ENCODE assay signal across 16 cellular contexts in the genomic region with DNA sequence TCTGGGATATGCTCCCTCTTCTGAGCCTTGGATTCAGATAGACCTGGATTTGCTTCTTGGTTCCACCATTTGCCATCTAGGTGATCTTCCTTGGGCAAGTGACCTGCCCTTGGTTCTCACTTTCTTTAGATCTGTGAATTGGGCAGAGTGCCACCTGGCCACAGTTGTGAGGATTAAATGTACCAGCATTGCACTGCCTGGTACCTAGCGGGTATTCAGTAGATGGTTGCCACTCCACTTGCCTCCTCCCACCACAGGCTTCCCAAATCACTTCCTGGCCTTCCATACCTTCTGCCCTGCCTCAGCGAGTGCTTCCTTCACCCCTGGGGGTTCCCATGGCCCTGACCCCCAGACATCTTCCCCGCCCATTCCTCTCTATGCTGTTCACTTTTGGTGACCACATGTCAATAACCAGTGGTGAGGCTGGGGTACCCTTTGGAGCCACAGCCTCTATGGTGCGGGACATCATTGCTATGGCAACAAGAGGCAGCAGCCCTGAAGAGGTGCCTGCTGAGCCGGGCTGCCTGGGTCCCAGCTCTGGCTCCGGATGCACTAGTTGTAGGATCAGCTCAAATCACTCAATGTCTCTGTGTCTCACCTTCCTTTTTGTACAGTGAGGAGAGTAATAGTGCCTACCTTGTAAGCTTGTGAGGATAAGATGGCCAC. TPM values are rescaled to one million over a fixed set of nuclear protein-coding genes. Genes with fewer than 3 reads are reported as not detected.
DNase-seq lines count a peak whose midpoint lies in the region; ATAC-seq lines count a peak whose summit lies in the region.
"Had no signal": no experiment of that assay in that cellular context is flagged by ENCODE, and none has a peak within 500 bp of the region (broad histone marks: within the 10 kb centered on the region; RNA-seq: fewer than 3 reads in every experiment).

No MANE protein-coding gene starts in this region.

- DNase-seq in activated CD8-positive, alpha-beta memory T cell treated with anti-CD3 and anti-CD28 coated beads for 24 hours: peak; percentile 64
- DNase-seq in activated CD8-positive, alpha-beta memory T cell treated with anti-CD3 and anti-CD28 coated beads, Interleukin-2, amount 50 U/mL, for 48 hours: no peak
- no peak for DNase-seq in T-helper 2 cell treated with Interferon-gamma antibody and Interleukin-4, amounts not matched to agents 5 μg/mL and 100 μg/mL, for 36 hours (ENCODE audit: low spot score)
- DNase-seq in immature natural killer cell (no peak), NCI-H1694 treated with DMSO at 0.1 percent for 48 hours (lab: John Stamatoyannopoulos, UW) (no peak)
- DNase-seq: activated effector memory CD4-positive, alpha-beta T cell treated with anti-CD3 and anti-CD28 coated beads, Interleukin-2, amount 50 U/mL, for 16 hours; caudate nucleus; erythroblast; NCI-H2029; NCI-H748 treated with DMSO at 0.1 percent for 48 hours; SIG-M5 had no signal

- H3K27ac Mint-ChIP-seq in T-helper 2 cell treated with Interferon-gamma antibody and Interleukin-4, amounts not matched to agents 5 μg/mL and 100 μg/mL, for 36 hours: peak overlapping the region; percentile 99
- peak overlapping the region; percentile 87 to 96 (median 94) for H3K27ac Mint-ChIP-seq in immature natural killer cell
- H3K27ac Mint-ChIP-seq in stimulated activated naive CD8-positive, alpha-beta T cell treated with anti-CD3 and anti-CD28 coated beads, Interleukin-15, Interleukin-2, amounts not matched to agents 100 ng/mL and 50 ng/mL, for 24 hours: peak overlapping the region; percentile 96

- peak overlapping the region; percentile 77 for H3K4me3 Mint-ChIP-seq in T-helper 2 cell treated with Interferon-gamma antibody and Interleukin-4, amounts not matched to agents 5 μg/mL and 100 μg/mL, for 36 hours
- H3K4me3 Mint-ChIP-seq in immature natural killer cell: peak overlapping the region in 1 of 5 donors; percentile 72
- H3K4me3 Mint-ChIP-seq in stimulated activated naive CD8-positive, alpha-beta T cell treated with anti-CD3 and anti-CD28 coated beads, Interleukin-15, Interleukin-2, amounts not matched to agents 100 ng/mL and 50 ng/mL, for 24 hours: peak overlapping the region; percentile 79
- H3K4me3 Mint-ChIP-seq: neural crest cell had no signal

- no peak for ATAC-seq in HG03039 (IDR thresholded peaks at IDR 0.05; ENCODE audit: unreplicated experiment)
- ATAC-seq in HG03565 (IDR thresholded peaks at IDR 0.05; ENCODE audit: unreplicated experiment): no peak
- ATAC-seq: A549 had no signal

- H3K27me3 Mint-ChIP-seq in T-helper 2 cell treated with Interferon-gamma antibody and Interleukin-4, amounts not matched to agents 5 μg/mL and 100 μg/mL, for 36 hours (ENCODE audit: low read depth): no peaks in the 10 kb centered on the region
- H3K27me3 Mint-ChIP-seq in immature natural killer cell (ENCODE audit: low read depth in 3 of 3): peaks cover 0 to 3% (median 3%) of the 10 kb centered on the region in 3 donors
- H3K27me3 Mint-ChIP-seq in stimulated activated naive CD8-positive, alpha-beta T cell treated with anti-CD3 and anti-CD28 coated beads, Interleukin-15, Interleukin-2, amounts not matched to agents 100 ng/mL and 50 ng/mL, for 24 hours: no peaks in the 10 kb centered on the region

- H3K9me3 Mint-ChIP-seq in T-helper 2 cell treated with Interferon-gamma antibody and Interleukin-4, amounts not matched to agents 5 μg/mL and 100 μg/mL, for 36 hours: no peaks in the 10 kb centered on the region
- no peaks in the 10 kb centered on the region for H3K9me3 Mint-ChIP-seq in immature natural killer cell
- H3K9me3 Mint-ChIP-seq in stimulated activated naive CD8-positive, alpha-beta T cell treated with anti-CD3 and anti-CD28 coated beads, Interleukin-15, Interleukin-2, amounts not matched to agents 100 ng/mL and 50 ng/mL, for 24 hours: no peaks in the 10 kb centered on the region
- H3K9me3 Mint-ChIP-seq: neural crest cell had no signal

- peaks cover 11% of the 10 kb centered on the region for H3K36me3 Mint-ChIP-seq in T-helper 2 cell treated with Interferon-gamma antibody and Interleukin-4, amounts not matched to agents 5 μg/mL and 100 μg/mL, for 36 hours (ENCODE audit: low read depth)
- H3K36me3 Mint-ChIP-seq in immature natural killer cell: no peaks in the 10 kb centered on the region
- H3K36me3 Mint-ChIP-seq in stimulated activated naive CD8-positive, alpha-beta T cell treated with anti-CD3 and anti-CD28 coated beads, Interleukin-15, Interleukin-2, amounts not matched to agents 100 ng/mL and 50 ng/mL, for 24 hours (ENCODE audit: low read depth): peaks cover 11% of the 10 kb centered on the region

- peaks cover 73% of the 10 kb centered on the region for H3K4me1 Mint-ChIP-seq in T-helper 2 cell treated with Interferon-gamma antibody and Interleukin-4, amounts not matched to agents 5 μg/mL and 100 μg/mL, for 36 hours (ENCODE audit: low read depth)
- peaks cover 57 to 61% of the 10 kb centered on the region in 2 donors for H3K4me1 Mint-ChIP-seq in immature natural killer cell
- peaks cover 95% of the 10 kb centered on the region for H3K4me1 Mint-ChIP-seq in stimulated activated naive CD8-positive, alpha-beta T cell treated with anti-CD3 and anti-CD28 coated beads, Interleukin-15, Interleukin-2, amounts not matched to agents 100 ng/mL and 50 ng/mL, for 24 hours (ENCODE audit: low read depth)

RNA-seq across cellular contexts. Expression of a gene that starts 40.5 kb away (rescaled TPM):
- polyA plus RNA-seq in immature natural killer cell: 10 to 100 TPM; 16.8 to 29.8 (median 28.2) TPM
